12 cellular contexts compared by ENCODE assay signal in the genomic region with DNA sequence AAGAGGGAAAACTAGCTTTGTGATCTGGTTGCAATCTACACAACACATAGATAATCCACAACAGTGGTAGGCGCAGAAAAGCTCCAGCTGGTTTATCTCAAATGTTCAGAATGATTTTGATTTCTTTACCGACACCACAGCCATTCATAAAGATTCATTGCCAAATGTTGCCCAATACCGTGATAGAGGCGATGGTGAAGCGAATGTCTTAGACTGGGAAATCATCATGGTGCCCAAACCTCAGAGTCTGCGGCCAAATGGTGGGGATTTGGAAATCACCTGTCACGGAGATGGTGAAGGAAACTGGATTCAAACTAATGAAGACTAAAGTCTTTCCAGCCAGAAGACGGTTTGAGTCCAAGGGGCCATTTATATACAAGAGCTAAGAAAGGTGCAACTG.
"Had no signal": no experiment of that assay in that cellular context is flagged by ENCODE, and none has a peak within 500 bp of the region (broad histone marks: within the 10 kb centered on the region; RNA-seq: fewer than 3 reads in every experiment).

No MANE protein-coding gene starts in this region.

- ATAC-seq: activated CD8-positive, alpha-beta memory T cell treated with anti-CD3 and anti-CD28 coated beads, Interleukin-2, amount 10 ng/mL, durations not matched to agents 7 days and 5 days; body of pancreas; esophagus mucosa; left lobe of liver had no signal

- FAIRE-seq: endometrium had no signal

- H3K27ac ChIP-seq: body of pancreas, neural progenitor cell, parathyroid adenoma, tibial nerve had no signal

- H3K27me3 ChIP-seq: body of pancreas had no signal

- H3K79me2 ChIP-seq: parathyroid adenoma had no signal

- H3K4me3 ChIP-seq: body of pancreas, tibial nerve had no signal

- H3K9me3 ChIP-seq: body of pancreas, tibial nerve had no signal

- DNase-seq: activated CD4-positive, alpha-beta T cell treated with anti-CD3 and anti-CD28 coated beads for 1 hour; activated CD4-positive, alpha-beta T cell treated with anti-CD3 and anti-CD28 coated beads, Interleukin-2, amount 50 U/mL, for 48 hours; activated CD8-positive, alpha-beta memory T cell treated with anti-CD3 and anti-CD28 coated beads, Interleukin-2, amount 10 ng/mL, durations not matched to agents 7 days and 5 days; activated effector memory CD4-positive, alpha-beta T cell treated with Interleukin-2 at 50 U/mL for 16 hours; activated T-cell treated with anti-CD3 and anti-CD28 coated beads, Interleukin-2, amount 50 U/mL, for 24 hours; body of pancreas had no signal

- H3K36me3 ChIP-seq: neural progenitor cell, tibial nerve had no signal

- H2AFZ ChIP-seq: neural progenitor cell, parathyroid adenoma had no signal

- H3K9ac ChIP-seq: neural progenitor cell, parathyroid adenoma had no signal
